Comparison of ENCODE assay signal across 8 cellular contexts in the genomic region with DNA sequence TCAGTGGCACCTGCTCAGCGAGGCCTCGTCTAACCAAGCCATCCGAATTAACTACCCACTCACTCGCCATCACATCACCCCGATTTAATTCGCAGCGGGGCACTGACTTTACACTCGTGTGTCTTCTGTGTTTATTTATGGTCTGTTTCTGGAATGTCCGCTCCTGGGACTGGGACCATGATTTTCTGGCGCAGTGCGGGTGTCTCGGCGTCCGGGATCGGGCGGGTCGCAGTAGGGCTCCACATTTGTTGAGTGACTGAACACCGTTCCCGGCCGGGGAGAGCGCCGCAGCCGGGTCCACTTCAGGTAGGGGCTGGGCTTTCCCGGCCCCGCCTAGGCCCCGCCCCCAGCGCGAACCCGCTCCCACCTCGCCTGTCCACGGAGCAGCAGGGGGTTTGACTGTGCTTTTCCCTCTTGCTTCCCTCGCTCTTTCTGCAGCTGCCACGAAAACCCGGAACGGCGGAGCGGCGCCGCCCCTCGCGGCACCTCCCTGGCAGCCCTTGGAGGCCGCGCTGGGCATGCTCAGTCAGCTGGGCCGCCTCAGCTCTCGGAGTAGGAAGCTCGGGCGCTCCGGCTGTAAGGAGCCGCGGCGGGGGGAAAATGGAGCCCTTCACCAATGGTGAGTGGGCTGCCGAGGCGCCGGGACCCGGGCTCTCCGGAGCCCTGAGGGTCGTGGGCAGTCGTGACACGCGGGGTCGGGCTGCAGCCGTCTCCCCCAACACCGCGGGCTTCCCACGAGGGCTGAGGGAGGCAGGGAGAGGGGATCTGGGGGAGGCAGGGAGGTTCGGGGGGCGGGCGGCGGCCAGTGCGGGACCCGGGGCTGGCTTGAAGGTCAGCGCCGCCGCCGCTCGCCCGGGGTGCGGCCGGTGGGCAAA. TPM values are rescaled to one million over a fixed set of nuclear protein-coding genes. Genes with fewer than 3 reads are reported as not detected.
A peak's percentile ranks its signal among the peaks of the same experiment; 100 is the strongest.
DNase-seq lines count a peak whose midpoint lies in the region; ATAC-seq and TF ChIP-seq lines count a peak whose summit lies in the region.

LNPEP (plus strand) TSS at position 525 of the 875 bp plus-strand sequence; CDS start at position 601, 76 bp downstream.

- H3K36me3 Mint-ChIP-seq in activated T-cell treated with anti-CD3 and anti-CD28 coated beads, Interleukin-2, amount 50 U/mL, for 4 hours (ENCODE audit: insufficient read depth), result peaks cover 2% of the 10 kb centered on the region

- H3K4me3 Mint-ChIP-seq in activated T-cell treated with anti-CD3 and anti-CD28 coated beads, Interleukin-2, amount 50 U/mL, for 4 hours, result peak within 1 kb of the TSS; percentile 91

- in situ Hi-C loops in KBM-7 (cut with MboI; ENCODE audit: low pct_unique_long_range_greater_than_20kb, low sequenced_read_pairs), result no loop called here

- H3K4me1 Mint-ChIP-seq in activated T-cell treated with anti-CD3 and anti-CD28 coated beads, Interleukin-2, amount 50 U/mL, for 4 hours (ENCODE audit: low read depth), result peaks cover 74% of the 10 kb centered on the region

- H3K27ac ChIP-seq in esophagus (ENCODE audit: low read depth in 2 of 2, low read length in 1 of 2), result peak within 1 kb of the TSS; percentile 99
- H3K27ac ChIP-seq in muscle layer of colon (ENCODE audit: low read depth, low read length), result peak within 1 kb of the TSS; percentile 99

- H3K4me3 ChIP-seq in esophagus (ENCODE audit: low read depth in 1 of 2, low read length in 2 of 2) (peak within 1 kb of the TSS; percentile 84), muscle layer of colon (ENCODE audit: low read depth in 1 of 2, low read length in 2 of 2) (peak within 1 kb of the TSS; percentile 84 to 90)

- H3K4me1 ChIP-seq in esophagus (ENCODE audit: control insufficient read depth in 2 of 2, insufficient read depth in 2 of 2, low read length in 1 of 2) (peaks cover 0 to 2% of the 10 kb centered on the region in 2 donors), muscle layer of colon (ENCODE audit: insufficient read depth, low read length) (peaks cover 32% of the 10 kb centered on the region)

- no peaks in the 10 kb centered on the region for H3K27me3 ChIP-seq in esophagus (ENCODE audit: control insufficient read depth in 1 of 2, insufficient read depth in 2 of 2, low read length in 2 of 2)
- H3K27me3 ChIP-seq in muscle layer of colon (ENCODE audit: control insufficient read depth in 1 of 2, insufficient read depth in 2 of 2, low read length in 2 of 2), result no peaks in the 10 kb centered on the region

- H3K36me3 ChIP-seq in esophagus (ENCODE audit: control insufficient read depth in 2 of 2, insufficient read depth in 2 of 2, low read length in 1 of 2) (no peaks in the 10 kb centered on the region), muscle layer of colon (ENCODE audit: insufficient read depth, low read length) (no peaks in the 10 kb centered on the region)

- ATAC-seq in GM21717 (IDR thresholded peaks at IDR 0.05; ENCODE audit: unreplicated experiment), result peak; percentile 63
- ATAC-seq in activated T-cell treated with anti-CD3 and anti-CD28 coated beads, Interleukin-2, amount 50 U/mL, for 4 hours, result peak; percentile 60 to 64

- H3K9me3 Mint-ChIP-seq in activated T-cell treated with anti-CD3 and anti-CD28 coated beads, Interleukin-2, amount 50 U/mL, for 4 hours, result no peaks in the 10 kb centered on the region

- H3K27me3 Mint-ChIP-seq in activated T-cell treated with anti-CD3 and anti-CD28 coated beads, Interleukin-2, amount 50 U/mL, for 4 hours (ENCODE audit: low read depth), result no peaks in the 10 kb centered on the region

- H3K9me3 ChIP-seq in esophagus (ENCODE audit: control insufficient read depth in 2 of 2, insufficient read depth in 1 of 2, low read depth in 1 of 2, low read length in 1 of 2) (no peaks in the 10 kb centered on the region), muscle layer of colon (ENCODE audit: low read length) (no peaks in the 10 kb centered on the region)

- H3K9ac ChIP-seq in muscle layer of colon (ENCODE audit: low read length), result peak within 1 kb of the TSS; percentile 83

- DNase-seq in DMS153 (lab: John Stamatoyannopoulos, UW) (peak; percentile 91), KBM-7 (peak; percentile 99)
- DNase-seq in activated T-cell treated with anti-CD3 and anti-CD28 coated beads, Interleukin-2, amount 50 U/mL, for 4 hours, result peak; percentile 91
- DNase-seq in stimulated activated CD8-positive, alpha-beta memory T cell treated with anti-CD3 and anti-CD28 coated beads, Interleukin-7, amount 100 ng/mL, for 24 hours (ENCODE audit: low read depth), result peak; percentile 87

- 0% methylated on average over 78 to 79 of the region's 79 CpGs for WGBS in esophagus, 2 donors

TF ChIP-seq in PFSK-1, 5 proteins besides CTCF, POLR2A, EP300 and RAD21:
- TF ChIP-seq TAF1 (IDR thresholded peaks at IDR 0.05; ENCODE audit: borderline replicate concordance, insufficient read depth, low read length), result no peak
- TF ChIP-seq POLR2AphosphoS5 (IDR thresholded peaks at IDR 0.05; ENCODE audit: low read depth, low read length), result peak; percentile 39
- TF ChIP-seq, protein P1, sequence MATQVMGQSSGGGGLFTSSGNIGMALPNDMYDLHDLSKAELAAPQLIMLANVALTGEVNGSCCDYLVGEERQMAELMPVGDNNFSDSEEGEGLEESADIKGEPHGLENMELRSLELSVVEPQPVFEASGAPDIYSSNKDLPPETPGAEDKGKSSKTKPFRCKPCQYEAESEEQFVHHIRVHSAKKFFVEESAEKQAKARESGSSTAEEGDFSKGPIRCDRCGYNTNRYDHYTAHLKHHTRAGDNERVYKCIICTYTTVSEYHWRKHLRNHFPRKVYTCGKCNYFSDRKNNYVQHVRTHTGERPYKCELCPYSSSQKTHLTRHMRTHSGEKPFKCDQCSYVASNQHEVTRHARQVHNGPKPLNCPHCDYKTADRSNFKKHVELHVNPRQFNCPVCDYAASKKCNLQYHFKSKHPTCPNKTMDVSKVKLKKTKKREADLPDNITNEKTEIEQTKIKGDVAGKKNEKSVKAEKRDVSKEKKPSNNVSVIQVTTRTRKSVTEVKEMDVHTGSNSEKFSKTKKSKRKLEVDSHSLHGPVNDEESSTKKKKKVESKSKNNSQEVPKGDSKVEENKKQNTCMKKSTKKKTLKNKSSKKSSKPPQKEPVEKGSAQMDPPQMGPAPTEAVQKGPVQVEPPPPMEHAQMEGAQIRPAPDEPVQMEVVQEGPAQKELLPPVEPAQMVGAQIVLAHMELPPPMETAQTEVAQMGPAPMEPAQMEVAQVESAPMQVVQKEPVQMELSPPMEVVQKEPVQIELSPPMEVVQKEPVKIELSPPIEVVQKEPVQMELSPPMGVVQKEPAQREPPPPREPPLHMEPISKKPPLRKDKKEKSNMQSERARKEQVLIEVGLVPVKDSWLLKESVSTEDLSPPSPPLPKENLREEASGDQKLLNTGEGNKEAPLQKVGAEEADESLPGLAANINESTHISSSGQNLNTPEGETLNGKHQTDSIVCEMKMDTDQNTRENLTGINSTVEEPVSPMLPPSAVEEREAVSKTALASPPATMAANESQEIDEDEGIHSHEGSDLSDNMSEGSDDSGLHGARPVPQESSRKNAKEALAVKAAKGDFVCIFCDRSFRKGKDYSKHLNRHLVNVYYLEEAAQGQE (IDR thresholded peaks at IDR 0.05; ENCODE audit: insufficient read depth in 1 of 2, low read depth in 2 of 2, low read length in 2 of 2), result peak; percentile 17 to 20; a peak in 1 of 4 replicates
- TF ChIP-seq FOXP2 (optimal IDR thresholded peaks at IDR 0.05; ENCODE audit: borderline replicate concordance, extremely low read depth, extremely low read length, insufficient read depth), result peak; percentile 86
- TF ChIP-seq SIN3A (IDR thresholded peaks at IDR 0.05; ENCODE audit: borderline replicate concordance, insufficient read depth, low read length), result peak; percentile 84; the same call in 1 of the 2 replicates

RNA-seq across cellular contexts. Expression of gene LNPEP, which starts in this region (rescaled TPM):
- 1.4 TPM for polyA plus RNA-seq in PFSK-1 (2012; ENCODE audit: insufficient read length, low read depth)
- total RNA-seq in activated T-cell treated with anti-CD3 and anti-CD28 coated beads, Interleukin-2, amount 50 U/mL, for 4 hours, result 10 to 100 TPM; 20.3 to 22.9 (median 20.6) TPM
- 1 to 10 TPM; 4.3 to 5.7 TPM for polyA plus RNA-seq in esophagus

Comparison
In these comparisons a context has a peak if more than half of its experiments do, and no peak if none do; other contexts are left out.
1. Peak in every context shown above with its lines: DNase-seq, ATAC-seq, H3K4me3 ChIP-seq and H3K27ac ChIP-seq.